ENCODE assay signal across 1 cellular context in the genomic region with DNA sequence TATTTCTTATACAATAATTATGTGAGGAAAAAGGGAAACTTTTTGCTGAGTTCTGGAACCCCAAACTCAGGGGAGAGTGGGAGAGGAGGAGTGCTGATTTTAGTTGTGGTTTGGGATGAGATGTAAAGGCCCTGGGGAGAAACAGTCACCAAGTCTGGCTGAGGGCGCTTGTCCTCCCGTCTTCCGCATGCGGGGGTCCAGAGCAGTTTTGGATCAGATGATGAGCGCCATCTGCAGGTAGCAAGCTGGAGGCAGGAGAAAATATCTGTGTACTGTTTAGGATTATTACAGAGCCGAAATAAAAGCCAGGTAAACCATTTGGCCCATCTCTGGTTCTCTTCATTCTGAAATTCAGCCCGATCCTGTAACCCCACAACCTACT.
TF ChIP-seq lines count a peak whose summit lies in the region.

No MANE protein-coding gene starts in this region.

TF ChIP-seq in SK-N-SH, 30 proteins besides CTCF, POLR2A, EP300 and RAD21 (continued from another document):
- TF ChIP-seq, protein P1, sequence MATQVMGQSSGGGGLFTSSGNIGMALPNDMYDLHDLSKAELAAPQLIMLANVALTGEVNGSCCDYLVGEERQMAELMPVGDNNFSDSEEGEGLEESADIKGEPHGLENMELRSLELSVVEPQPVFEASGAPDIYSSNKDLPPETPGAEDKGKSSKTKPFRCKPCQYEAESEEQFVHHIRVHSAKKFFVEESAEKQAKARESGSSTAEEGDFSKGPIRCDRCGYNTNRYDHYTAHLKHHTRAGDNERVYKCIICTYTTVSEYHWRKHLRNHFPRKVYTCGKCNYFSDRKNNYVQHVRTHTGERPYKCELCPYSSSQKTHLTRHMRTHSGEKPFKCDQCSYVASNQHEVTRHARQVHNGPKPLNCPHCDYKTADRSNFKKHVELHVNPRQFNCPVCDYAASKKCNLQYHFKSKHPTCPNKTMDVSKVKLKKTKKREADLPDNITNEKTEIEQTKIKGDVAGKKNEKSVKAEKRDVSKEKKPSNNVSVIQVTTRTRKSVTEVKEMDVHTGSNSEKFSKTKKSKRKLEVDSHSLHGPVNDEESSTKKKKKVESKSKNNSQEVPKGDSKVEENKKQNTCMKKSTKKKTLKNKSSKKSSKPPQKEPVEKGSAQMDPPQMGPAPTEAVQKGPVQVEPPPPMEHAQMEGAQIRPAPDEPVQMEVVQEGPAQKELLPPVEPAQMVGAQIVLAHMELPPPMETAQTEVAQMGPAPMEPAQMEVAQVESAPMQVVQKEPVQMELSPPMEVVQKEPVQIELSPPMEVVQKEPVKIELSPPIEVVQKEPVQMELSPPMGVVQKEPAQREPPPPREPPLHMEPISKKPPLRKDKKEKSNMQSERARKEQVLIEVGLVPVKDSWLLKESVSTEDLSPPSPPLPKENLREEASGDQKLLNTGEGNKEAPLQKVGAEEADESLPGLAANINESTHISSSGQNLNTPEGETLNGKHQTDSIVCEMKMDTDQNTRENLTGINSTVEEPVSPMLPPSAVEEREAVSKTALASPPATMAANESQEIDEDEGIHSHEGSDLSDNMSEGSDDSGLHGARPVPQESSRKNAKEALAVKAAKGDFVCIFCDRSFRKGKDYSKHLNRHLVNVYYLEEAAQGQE (IDR thresholded peaks at IDR 0.05; ENCODE audit: low read depth, low read length) = no peak
- peak; percentile 65; the same call in 1 of the 2 replicates for TF ChIP-seq SIN3A (IDR thresholded peaks at IDR 0.05; ENCODE audit: borderline replicate concordance, low read depth, low read length)
- peak; percentile 87 for TF ChIP-seq SMC3 (IDR thresholded peaks at IDR 0.05; ENCODE audit: low read depth, low read length)
- TF ChIP-seq ELF1 (IDR thresholded peaks at IDR 0.05) = peak; percentile 71
- TF ChIP-seq FOXJ3 (CRISPR knock-in tag; IDR thresholded peaks at IDR 0.05) = no peak
- TF ChIP-seq POLR2AphosphoS5 (IDR thresholded peaks at IDR 0.05; ENCODE audit: low read depth, low read length) = no peak
